27 cellular contexts compared by ENCODE assay signal in genomic region chr1:228039504-228039903, GRCh38. TPM values are rescaled to one million over a fixed set of nuclear protein-coding genes. Genes with fewer than 3 reads are reported as not detected.
"Had no signal": no experiment of that assay in that cellular context is flagged by ENCODE, and none has a peak within 500 bp of the region (broad histone marks: within the 10 kb centered on the region; RNA-seq: fewer than 3 reads in every experiment).

No MANE protein-coding gene starts in this region.

- H3K27ac Mint-ChIP-seq: dendritic cell treated with granulocyte-macrophage colony-stimulating factor and Interleukin-4, amounts not matched to agents 40 ng/mL and 50 ng/mL, for 4 days; effector memory CD8-positive, alpha-beta T cell; naive thymus-derived CD4-positive, alpha-beta T cell; nephron progenitor cell; progenitor cell of endocrine pancreas; stimulated activated memory B cell treated with anti-CD40 and anti-IgM and Interleukin-4, amounts not matched to agents 10 μg/mL and 1 μg/mL and 100 μg/mL, for 72 hours; stimulated activated naive CD8-positive, alpha-beta T cell treated with anti-CD3 and anti-CD28 coated beads, Interleukin-15, Interleukin-2, amounts not matched to agents 100 ng/mL and 50 ng/mL, for 24 hours had no signal

- ATAC-seq: effector memory CD8-positive, alpha-beta T cell; gastroesophageal sphincter; left cardiac atrium; naive thymus-derived CD4-positive, alpha-beta T cell; right cardiac atrium; stimulated activated memory B cell treated with anti-CD40 and anti-IgM and Interleukin-4, amounts not matched to agents 10 μg/mL and 1 μg/mL and 100 μg/mL, for 72 hours had no signal

- H3K4me3 Mint-ChIP-seq: dendritic cell treated with granulocyte-macrophage colony-stimulating factor and Interleukin-4, amounts not matched to agents 40 ng/mL and 50 ng/mL, for 4 days; effector memory CD8-positive, alpha-beta T cell; naive thymus-derived CD4-positive, alpha-beta T cell; nephron progenitor cell; stimulated activated memory B cell treated with anti-CD40 and anti-IgM and Interleukin-4, amounts not matched to agents 10 μg/mL and 1 μg/mL and 100 μg/mL, for 72 hours; stimulated activated naive CD8-positive, alpha-beta T cell treated with anti-CD3 and anti-CD28 coated beads, Interleukin-15, Interleukin-2, amounts not matched to agents 100 ng/mL and 50 ng/mL, for 24 hours had no signal

- H3K9me3 ChIP-seq: esophagus squamous epithelium, gastroesophageal sphincter, ovary, vagina had no signal

- H3K27me3 ChIP-seq: ovary, vagina had no signal

- H3K4me1 Mint-ChIP-seq: nephron progenitor cell; stimulated activated memory B cell treated with anti-CD40 and anti-IgM and Interleukin-4, amounts not matched to agents 10 μg/mL and 1 μg/mL and 100 μg/mL, for 72 hours had no signal

- H3K9me3 Mint-ChIP-seq: dendritic cell treated with granulocyte-macrophage colony-stimulating factor and Interleukin-4, amounts not matched to agents 40 ng/mL and 50 ng/mL, for 4 days; effector memory CD8-positive, alpha-beta T cell; naive thymus-derived CD4-positive, alpha-beta T cell; nephron progenitor cell; stimulated activated memory B cell treated with anti-CD40 and anti-IgM and Interleukin-4, amounts not matched to agents 10 μg/mL and 1 μg/mL and 100 μg/mL, for 72 hours; stimulated activated naive CD8-positive, alpha-beta T cell treated with anti-CD3 and anti-CD28 coated beads, Interleukin-15, Interleukin-2, amounts not matched to agents 100 ng/mL and 50 ng/mL, for 24 hours had no signal

- H3K4me3 ChIP-seq: esophagus squamous epithelium, gastroesophageal sphincter, hepatocyte, ovary, vagina had no signal

- H3K36me3 Mint-ChIP-seq: naive thymus-derived CD4-positive, alpha-beta T cell; stimulated activated memory B cell treated with anti-CD40 and anti-IgM and Interleukin-4, amounts not matched to agents 10 μg/mL and 1 μg/mL and 100 μg/mL, for 72 hours had no signal

- H3K36me3 ChIP-seq: esophagus squamous epithelium, gastroesophageal sphincter, ovary, vagina had no signal

- DNase-seq: cerebellar nuclear complex; effector memory CD8-positive, alpha-beta T cell; esophagus squamous epithelium; foreskin fibroblast; left cardiac atrium; nephron progenitor cell; stimulated activated CD4-positive, alpha-beta T cell treated with anti-CD3 and anti-CD28 coated beads, Interleukin-15, amount 100 ng/mL, for 24 hours; stimulated activated CD4-positive, alpha-beta T cell treated with anti-CD3 and anti-CD28 coated beads, Interleukin-1b, Interleukin-23, amount 100 ng/mL, for 48 hours; stimulated activated CD4-positive, alpha-beta T cell treated with anti-CD3 and anti-CD28 coated beads, Interleukin-4, amount 100 ng/mL, for 24 hours; trophoblast cell had no signal

- H3K27ac ChIP-seq: epithelial cell of prostate, esophagus squamous epithelium, gastroesophageal sphincter, hepatocyte, ovary, vagina had no signal

RNA-seq across cellular contexts. Expression of gene WNT3A, which starts 32.7 kb away (rescaled TPM):
- total RNA-seq: gastroesophageal sphincter; kidney; left cardiac atrium; liver; lung microvascular endothelial cell; mesenteric fat pad; mononuclear cell; naive thymus-derived CD4-positive, alpha-beta T cell; ovary; progenitor cell of endocrine pancreas; right cardiac atrium; subcutaneous adipose tissue; vagina had no signal
- polyA plus RNA-seq: hepatocyte; liver; naive thymus-derived CD4-positive, alpha-beta T cell; ovary; right cardiac atrium had no signal
